In genomic region chr5:175658299-175659145, GRCh38 we compare ENCODE assay signal across 9 cellular contexts. TPM values are rescaled to one million over a fixed set of nuclear protein-coding genes. Genes with fewer than 3 reads are reported as not detected.
DNase-seq lines count a peak whose midpoint lies in the region; ATAC-seq and TF ChIP-seq lines count a peak whose summit lies in the region.
"Had no signal": no experiment of that assay in that cellular context is flagged by ENCODE, and none has a peak within 500 bp of the region (broad histone marks: within the 10 kb centered on the region; RNA-seq: fewer than 3 reads in every experiment).

No MANE protein-coding gene starts in this region.

- H4K20me1 ChIP-seq in BLaER1 (peaks cover 32% of the 10 kb centered on the region), neural progenitor cell (ENCODE audit: low read depth) (peaks cover 9% of the 10 kb centered on the region)

- H3K36me3 Mint-ChIP-seq in effector memory CD8-positive, alpha-beta T cell (ENCODE audit: insufficient read depth), result no peaks in the 10 kb centered on the region
- H3K36me3 Mint-ChIP-seq in neural progenitor cell, result no peaks in the 10 kb centered on the region

- ATAC-seq in effector memory CD8-positive, alpha-beta T cell (replicated peaks), result peak; percentile 24

- peak overlapping the region; percentile 76 to 79 for H3K4me3 Mint-ChIP-seq in effector memory CD8-positive, alpha-beta T cell
- peak overlapping the region; percentile 90 for H3K4me3 Mint-ChIP-seq in neural progenitor cell

- H3K4me2 ChIP-seq in BLaER1 (peak overlapping the region; percentile 95), neural progenitor cell (peak overlapping the region; percentile 91)

- peak overlapping the region; percentile 93 for H2AFZ ChIP-seq in neural progenitor cell (replicated peaks)

- H3K4me1 ChIP-seq in BLaER1 (peaks cover 60% of the 10 kb centered on the region), neural progenitor cell (peaks cover 2% of the 10 kb centered on the region)

- H3K9ac ChIP-seq in BLaER1 (peak overlapping the region; percentile 87), neural progenitor cell (no peak overlapping the region)

- peak overlapping the region in 1 of 2 donors; percentile 66 for H3K27ac Mint-ChIP-seq in effector memory CD8-positive, alpha-beta T cell
- no peak overlapping the region for H3K27ac Mint-ChIP-seq in neural progenitor cell

- H3K4me1 Mint-ChIP-seq in effector memory CD8-positive, alpha-beta T cell (ENCODE audit: low read depth in 2 of 2), result peaks cover 39 to 45% of the 10 kb centered on the region in 2 donors
- peaks cover 8% of the 10 kb centered on the region for H3K4me1 Mint-ChIP-seq in neural progenitor cell

- TF ChIP-seq CTCF in neural progenitor cell (IDR thresholded peaks at IDR 0.05), result no peak

- H3K27me3 Mint-ChIP-seq in effector memory CD8-positive, alpha-beta T cell, result peaks cover 20 to 70% of the 10 kb centered on the region in 2 donors
- H3K27me3 Mint-ChIP-seq in neural progenitor cell (ENCODE audit: insufficient read depth, low read depth), result peaks cover 28% of the 10 kb centered on the region

- no peaks in the 10 kb centered on the region for H3K79me2 ChIP-seq in neural progenitor cell (ENCODE audit: low read depth)

- H3K4me3 ChIP-seq in BLaER1 (peak overlapping the region; percentile 93), neural progenitor cell (peak overlapping the region; percentile 60)

- H3F3A ChIP-seq in neural progenitor cell (ENCODE audit: low read depth), result no peaks in the 10 kb centered on the region

- H3K27ac ChIP-seq in BLaER1, result peak overlapping the region; percentile 82
- no peak overlapping the region for H3K27ac ChIP-seq in neural progenitor cell

- H3K27me3 ChIP-seq in BLaER1, result no peaks in the 10 kb centered on the region
- peaks cover 44% of the 10 kb centered on the region for H3K27me3 ChIP-seq in neural progenitor cell

- no peaks in the 10 kb centered on the region for H3K9me3 ChIP-seq in BLaER1
- no peaks in the 10 kb centered on the region for H3K9me3 ChIP-seq in neural progenitor cell (ENCODE audit: low read depth)

- peaks cover 8% of the 10 kb centered on the region; the same call in 1 of the 2 replicates for H3K36me3 ChIP-seq in BLaER1
- no peaks in the 10 kb centered on the region for H3K36me3 ChIP-seq in neural progenitor cell

- DNase-seq in T-helper 2 cell (peak in 3 of 5 experiments; percentile 11 to 59 (median 21)), neural progenitor cell (ENCODE audit: low spot score) (peak; percentile 58), germinal center (ENCODE audit: low spot score) (no peak), GDM1 (lab: John Stamatoyannopoulos, UW) (no peak), COR-L47 (lab: John Stamatoyannopoulos, UW) (no peak), NCI-H1105 (lab: John Stamatoyannopoulos, UW) (no peak)
- no peak for DNase-seq in effector memory CD8-positive, alpha-beta T cell

- no peaks in the 10 kb centered on the region for H3K9me3 Mint-ChIP-seq in effector memory CD8-positive, alpha-beta T cell
- no peaks in the 10 kb centered on the region for H3K9me3 Mint-ChIP-seq in neural progenitor cell

RNA-seq across cellular contexts. Expression of gene HRH2, which starts 0.7 kb away (rescaled TPM):
- 0.19 TPM in 1 of 2 replicates, not detected in the other for total RNA-seq in neural progenitor cell (ENCODE audit: low replicate concordance)
- total RNA-seq: fibroblast of lung had no signal

Comparison
In these comparisons a context has a peak if more than half of its experiments do, and no peak if none do; other contexts are left out.
1. DNase-seq: peak in T-helper 2 cell (3 of 5) and neural progenitor cell (single experiment); none in effector memory CD8-positive, alpha-beta T cell (0 of 3), germinal center (single experiment), GDM1 (single experiment), COR-L47 (single experiment) and NCI-H1105 (single experiment).